In the genomic region with DNA sequence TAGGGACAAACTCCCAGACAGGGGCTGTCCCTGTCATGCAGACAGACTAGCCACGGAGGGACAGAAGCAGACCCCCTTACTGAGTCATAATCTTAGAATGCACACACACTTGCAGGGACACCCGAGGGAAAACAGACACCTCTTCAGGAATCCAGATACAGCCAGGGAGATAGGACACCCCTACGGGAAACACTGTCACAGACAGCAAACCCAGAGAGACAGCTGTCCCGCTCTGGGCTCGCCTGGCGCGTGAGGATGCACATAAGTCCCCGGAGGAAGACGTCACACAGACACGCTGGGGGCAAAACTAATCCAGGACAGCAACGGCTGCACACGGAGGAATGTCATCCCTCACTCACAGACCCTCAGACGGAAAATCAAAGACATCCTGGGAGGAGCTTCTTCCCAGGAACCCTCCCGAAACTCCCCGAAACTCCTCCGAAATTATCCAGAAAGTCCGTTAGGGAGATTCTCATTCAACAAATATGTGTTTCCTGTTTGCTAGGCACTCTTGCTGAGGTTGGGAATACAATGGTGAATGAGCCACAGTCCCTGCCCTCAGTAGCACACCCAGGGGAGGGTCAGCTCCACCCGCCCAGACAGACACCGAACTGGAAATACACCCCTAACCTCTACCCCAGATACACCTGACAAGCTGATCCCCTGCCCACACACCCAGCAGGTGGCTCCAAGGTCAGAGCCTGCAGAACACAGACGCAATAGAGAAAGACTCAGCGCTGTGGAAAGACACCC, we compare ENCODE assay signal across 1 cellular context.
TF ChIP-seq lines count a peak whose summit lies in the region.

No MANE protein-coding gene starts in this region.

TF ChIP-seq in SK-N-SH treated with all-trans-retinoic acid at 6 μM for 48 hours, 23 proteins besides CTCF, POLR2A, EP300 and RAD21 (continued from another document):
- TF ChIP-seq, protein P1, sequence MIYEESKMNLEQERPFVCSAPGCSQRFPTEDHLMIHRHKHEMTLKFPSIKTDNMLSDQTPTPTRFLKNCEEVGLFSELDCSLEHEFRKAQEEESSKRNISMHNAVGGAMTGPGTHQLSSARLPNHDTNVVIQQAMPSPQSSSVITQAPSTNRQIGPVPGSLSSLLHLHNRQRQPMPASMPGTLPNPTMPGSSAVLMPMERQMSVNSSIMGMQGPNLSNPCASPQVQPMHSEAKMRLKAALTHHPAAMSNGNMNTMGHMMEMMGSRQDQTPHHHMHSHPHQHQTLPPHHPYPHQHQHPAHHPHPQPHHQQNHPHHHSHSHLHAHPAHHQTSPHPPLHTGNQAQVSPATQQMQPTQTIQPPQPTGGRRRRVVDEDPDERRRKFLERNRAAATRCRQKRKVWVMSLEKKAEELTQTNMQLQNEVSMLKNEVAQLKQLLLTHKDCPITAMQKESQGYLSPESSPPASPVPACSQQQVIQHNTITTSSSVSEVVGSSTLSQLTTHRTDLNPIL (CRISPR knock-in tag; IDR thresholded peaks at IDR 0.05; ENCODE audit: low read depth), result no peak
- TF ChIP-seq RARB (CRISPR knock-in tag; IDR thresholded peaks at IDR 0.05), result no peak
- no peak for TF ChIP-seq ARNTL (CRISPR knock-in tag; IDR thresholded peaks at IDR 0.05; ENCODE audit: borderline replicate concordance, low read depth)
- TF ChIP-seq ZNF565 (CRISPR knock-in tag; conservative IDR thresholded peaks at IDR 0.05; ENCODE audit: low read depth), result no peak
- TF ChIP-seq TCF4 (CRISPR knock-in tag; IDR thresholded peaks at IDR 0.05; ENCODE audit: borderline replicate concordance), result no peak
- no peak for TF ChIP-seq OSR1 (CRISPR knock-in tag; IDR thresholded peaks at IDR 0.05)
- TF ChIP-seq BACH2 (CRISPR knock-in tag; IDR thresholded peaks at IDR 0.05; ENCODE audit: borderline replicate concordance), result no peak
- TF ChIP-seq TOX (CRISPR knock-in tag; IDR thresholded peaks at IDR 0.05; ENCODE audit: borderline replicate concordance), result no peak
- TF ChIP-seq, protein P2, sequence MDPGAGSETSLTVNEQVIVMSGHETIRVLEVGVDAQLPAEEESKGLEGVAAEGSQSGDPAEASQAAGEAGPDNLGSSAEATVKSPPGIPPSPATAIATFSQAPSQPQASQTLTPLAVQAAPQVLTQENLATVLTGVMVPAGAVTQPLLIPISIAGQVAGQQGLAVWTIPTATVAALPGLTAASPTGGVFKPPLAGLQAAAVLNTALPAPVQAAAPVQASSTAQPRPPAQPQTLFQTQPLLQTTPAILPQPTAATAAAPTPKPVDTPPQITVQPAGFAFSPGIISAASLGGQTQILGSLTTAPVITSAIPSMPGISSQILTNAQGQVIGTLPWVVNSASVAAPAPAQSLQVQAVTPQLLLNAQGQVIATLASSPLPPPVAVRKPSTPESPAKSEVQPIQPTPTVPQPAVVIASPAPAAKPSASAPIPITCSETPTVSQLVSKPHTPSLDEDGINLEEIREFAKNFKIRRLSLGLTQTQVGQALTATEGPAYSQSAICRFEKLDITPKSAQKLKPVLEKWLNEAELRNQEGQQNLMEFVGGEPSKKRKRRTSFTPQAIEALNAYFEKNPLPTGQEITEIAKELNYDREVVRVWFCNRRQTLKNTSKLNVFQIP (CRISPR knock-in tag; IDR thresholded peaks at IDR 0.05; ENCODE audit: borderline replicate concordance, low read depth), result no peak
- TF ChIP-seq ZNF8 (CRISPR knock-in tag; IDR thresholded peaks at IDR 0.05), result no peak
- no peak for TF ChIP-seq ESRRG (CRISPR knock-in tag; IDR thresholded peaks at IDR 0.05)
- TF ChIP-seq, protein P3, sequence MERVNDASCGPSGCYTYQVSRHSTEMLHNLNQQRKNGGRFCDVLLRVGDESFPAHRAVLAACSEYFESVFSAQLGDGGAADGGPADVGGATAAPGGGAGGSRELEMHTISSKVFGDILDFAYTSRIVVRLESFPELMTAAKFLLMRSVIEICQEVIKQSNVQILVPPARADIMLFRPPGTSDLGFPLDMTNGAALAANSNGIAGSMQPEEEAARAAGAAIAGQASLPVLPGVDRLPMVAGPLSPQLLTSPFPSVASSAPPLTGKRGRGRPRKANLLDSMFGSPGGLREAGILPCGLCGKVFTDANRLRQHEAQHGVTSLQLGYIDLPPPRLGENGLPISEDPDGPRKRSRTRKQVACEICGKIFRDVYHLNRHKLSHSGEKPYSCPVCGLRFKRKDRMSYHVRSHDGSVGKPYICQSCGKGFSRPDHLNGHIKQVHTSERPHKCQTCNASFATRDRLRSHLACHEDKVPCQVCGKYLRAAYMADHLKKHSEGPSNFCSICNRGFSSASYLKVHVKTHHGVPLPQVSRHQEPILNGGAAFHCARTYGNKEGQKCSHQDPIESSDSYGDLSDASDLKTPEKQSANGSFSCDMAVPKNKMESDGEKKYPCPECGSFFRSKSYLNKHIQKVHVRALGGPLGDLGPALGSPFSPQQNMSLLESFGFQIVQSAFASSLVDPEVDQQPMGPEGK (CRISPR knock-in tag; IDR thresholded peaks at IDR 0.05; ENCODE audit: borderline replicate concordance), result no peak
- TF ChIP-seq PPARA (CRISPR knock-in tag; IDR thresholded peaks at IDR 0.05; ENCODE audit: borderline replicate concordance), result no peak
- no peak for TF ChIP-seq ZFP30 (CRISPR knock-in tag; IDR thresholded peaks at IDR 0.05)
